In the genomic region with DNA sequence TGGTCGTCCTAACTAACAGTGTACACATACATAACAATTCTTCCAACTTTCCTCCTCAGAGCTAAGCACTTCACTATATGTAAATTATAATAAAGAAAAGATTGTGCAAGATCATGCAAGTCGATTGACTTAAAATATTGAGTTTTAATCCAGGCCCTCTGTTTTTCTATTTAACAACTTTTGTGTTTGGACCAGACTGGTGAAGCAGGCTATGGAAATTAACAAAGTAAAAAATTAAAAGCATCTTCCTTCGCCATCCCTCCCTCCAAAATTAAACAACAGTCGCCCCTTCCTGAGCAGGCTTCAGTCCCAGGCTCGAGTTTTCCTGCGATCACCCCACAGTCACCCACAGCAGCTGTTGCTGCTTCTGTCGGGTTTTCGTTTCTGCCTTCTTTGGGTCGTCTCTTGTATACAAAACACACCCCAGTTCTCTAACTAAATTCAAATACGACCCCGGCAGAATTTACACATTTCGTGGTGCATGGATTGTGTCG, we compare ENCODE assay signal across 8 cellular contexts. TPM values are rescaled to one million over a fixed set of nuclear protein-coding genes. Genes with fewer than 3 reads are reported as not detected.
A peak's percentile ranks its signal among the peaks of the same experiment; 100 is the strongest.
DNase-seq lines count a peak whose midpoint lies in the region; ATAC-seq, FAIRE-seq and TF ChIP-seq lines count a peak whose summit lies in the region.

No MANE protein-coding gene starts in this region.

- dilution Hi-C loops in endothelial cell of umbilical vein (cut with MboI; ENCODE audit: extremely low pct_ligation_motif_present, low sequenced_read_pairs) = no loop called here

- H3K9me1 ChIP-seq in endothelial cell of umbilical vein (replicated peaks; ENCODE audit: control insufficient read depth, extremely low read depth, insufficient read depth, low read length) = no peaks in the 10 kb centered on the region

- H3K27me3 Mint-ChIP-seq in CD14-positive monocyte (ENCODE audit: low read depth in 3 of 3) = peaks cover 86 to 97% (median 93%) of the 10 kb centered on the region in 3 donors

- FAIRE-seq in endothelial cell of umbilical vein (lab: Jason Lieb, UNC) (no peak), pancreas (lab: Jason Lieb, UNC) (no peak)

- no peak for TF ChIP-seq POLR2A in endothelial cell of umbilical vein (IDR thresholded peaks at IDR 0.05; ENCODE audit: low read depth, low read length)

- H3K9ac ChIP-seq in Karpas-422 (ENCODE audit: low read length) (no peak overlapping the region), endothelial cell of umbilical vein (replicated peaks; ENCODE audit: extremely low read depth, insufficient read depth, low read length) (no peak overlapping the region)

- no peaks in the 10 kb centered on the region for H3K4me1 ChIP-seq in Karpas-422 (ENCODE audit: low read length)
- peaks cover 7% of the 10 kb centered on the region for H3K4me1 ChIP-seq in endothelial cell of umbilical vein (ENCODE audit: control insufficient read depth, extremely low read depth, insufficient read depth, low read length)
- peaks cover 0 to 18% (median 6%) of the 10 kb centered on the region in 3 donors for H3K4me1 ChIP-seq in pancreas

- no peak overlapping the region for H2AFZ ChIP-seq in Karpas-422 (ENCODE audit: low read length)
- H2AFZ ChIP-seq in endothelial cell of umbilical vein (ENCODE audit: low read depth, low read length) = no peak overlapping the region

- DNase-seq in CD14-positive monocyte (ENCODE audit: low spot score) = no peak
- no peak for DNase-seq in Karpas-422
- DNase-seq in endothelial cell of umbilical vein (ENCODE audit: low read depth, low spot score) = peak; percentile 24
- no peak for DNase-seq in pancreas
- DNase-seq in NCI-H524 treated with DMSO at 0.1 percent for 48 hours (lab: John Stamatoyannopoulos, UW) = no peak
- no peak for DNase-seq in NCI-H1417 (lab: John Stamatoyannopoulos, UW)

- H3K27me3 ChIP-seq in Karpas-422 (ENCODE audit: low read length) = no peaks in the 10 kb centered on the region
- peaks cover 84 to 88% of the 10 kb centered on the region in 2 experiments for H3K27me3 ChIP-seq in endothelial cell of umbilical vein (ENCODE audit: control insufficient read depth in 2 of 2, insufficient read depth in 2 of 2, low read length in 2 of 2)
- peaks cover 0 to 43% (median 8%) of the 10 kb centered on the region in 4 donors for H3K27me3 ChIP-seq in pancreas

- H3K79me2 ChIP-seq in Karpas-422 (ENCODE audit: low read length) (no peaks in the 10 kb centered on the region), endothelial cell of umbilical vein (ENCODE audit: control insufficient read depth, insufficient read depth, low read length) (no peaks in the 10 kb centered on the region)

- H3K4me2 ChIP-seq in Karpas-422 (ENCODE audit: low read depth, low read length, poor library complexity, severe bottlenecking) = peak overlapping the region; percentile 17
- peak overlapping the region; percentile 71 for H3K4me2 ChIP-seq in endothelial cell of umbilical vein (ENCODE audit: insufficient read depth, low read length)

- H3K4me3 ChIP-seq in Karpas-422 (ENCODE audit: low read length) (no peak overlapping the region; the same call in 1 of the 2 replicates), endothelial cell of umbilical vein (replicated peaks in 1 of 3; ENCODE audit: insufficient read depth in 1 of 3, low read depth in 1 of 3, low read length in 3 of 3) (peak overlapping the region; percentile 43 to 72 (median 55)), pancreas (peak overlapping the region; percentile 34 to 69 (median 54))

- H3K27ac Mint-ChIP-seq in CD14-positive monocyte = no peak overlapping the region

- H3K9me3 ChIP-seq in Karpas-422 (ENCODE audit: low read length) = no peaks in the 10 kb centered on the region
- H3K9me3 ChIP-seq in endothelial cell of umbilical vein (replicated peaks; ENCODE audit: control insufficient read depth, insufficient read depth, low read length) = no peaks in the 10 kb centered on the region
- H3K9me3 ChIP-seq in pancreas = no peaks in the 10 kb centered on the region

- CTCF ChIA-PET in endothelial cell of umbilical vein (lab: Charles Lee) = interaction anchor here (0.6 to 0.9 kb wide), 3 partner anchors 19 to 172 kb away, joined by 3 read pairs; no protein-coding TSS in a partner anchor

- BruUV-seq in endothelial cell of umbilical vein (replicated peaks; lab: Mats Ljungman, UMichigan) = no TSS peak

- H3K4me3 Mint-ChIP-seq in CD14-positive monocyte = peak overlapping the region; percentile 83 to 97

- intact Hi-C loops in CD14-positive monocyte (cut with micrococcal nuclease) (no loop called here), endothelial cell of umbilical vein (cut with micrococcal nuclease) (loop anchor here (2.0 kb wide), 1 partner anchor 18 kb away; no protein-coding TSS in a partner anchor), pancreas (cut with DNase I) (no loop called here)

- H3K36me3 Mint-ChIP-seq in CD14-positive monocyte = peaks cover 0 to 5% of the 10 kb centered on the region in 2 donors

- no peak overlapping the region for H3K27ac ChIP-seq in Karpas-422 (ENCODE audit: low read length)
- H3K27ac ChIP-seq in endothelial cell of umbilical vein (ENCODE audit: insufficient read depth, low read depth, low read length) = no peak overlapping the region
- no peak overlapping the region for H3K27ac ChIP-seq in pancreas

- no peaks in the 10 kb centered on the region for H3K9me2 ChIP-seq in Karpas-422 (replicated peaks; ENCODE audit: insufficient read depth, low read length)

- peaks cover 0 to 28% (median 6%) of the 10 kb centered on the region in 7 donors for H3K9me3 Mint-ChIP-seq in CD14-positive monocyte

- H4K20me1 ChIP-seq in Karpas-422 (ENCODE audit: insufficient read depth, low read depth, low read length) (no peaks in the 10 kb centered on the region), endothelial cell of umbilical vein (replicated peaks; ENCODE audit: control insufficient read depth, extremely low read depth, insufficient read depth, low read length) (no peaks in the 10 kb centered on the region)

- TF ChIP-seq CTCF in CD14-positive monocyte (IDR thresholded peaks at IDR 0.05) (no peak), endothelial cell of umbilical vein (IDR thresholded peaks at IDR 0.05; ENCODE audit: extremely low read depth in 1 of 2, insufficient read depth in 1 of 2, low read depth in 1 of 2, low read length in 2 of 2) (no peak), pancreas (IDR thresholded peaks at IDR 0.05) (no peak)

- POLR2A ChIA-PET in endothelial cell of umbilical vein (lab: Charles Lee) = no interaction called here

- ATAC-seq in pancreas (peak in 1 of 4 donors; percentile 4), HG02798 (IDR thresholded peaks at IDR 0.05; ENCODE audit: poor library complexity, unreplicated experiment) (no peak), GM19452 (IDR thresholded peaks at IDR 0.05; ENCODE audit: unreplicated experiment) (no peak)

- 15 to 17% methylated on average over 13 of the region's 13 CpGs for WGBS in pancreas, 2 donors

- peaks cover 31% of the 10 kb centered on the region for H3K4me1 Mint-ChIP-seq in CD14-positive monocyte

- H3K36me3 ChIP-seq in Karpas-422 (ENCODE audit: insufficient read depth, low read length) (no peaks in the 10 kb centered on the region), endothelial cell of umbilical vein (ENCODE audit: control insufficient read depth in 2 of 2, extremely low read depth in 1 of 2, insufficient read depth in 2 of 2, low read length in 2 of 2) (no peaks in the 10 kb centered on the region), pancreas (no peaks in the 10 kb centered on the region)

TF ChIP-seq in endothelial cell of umbilical vein, 7 proteins besides CTCF, POLR2A, EP300 and RAD21:
- TF ChIP-seq GATA2 (IDR thresholded peaks at IDR 0.05; ENCODE audit: insufficient read depth, insufficient read length, low read depth, low read length) (no peak), FOS (IDR thresholded peaks at IDR 0.05; ENCODE audit: borderline replicate concordance, insufficient read depth, low read length) (no peak), POLR2AphosphoS5 (IDR thresholded peaks at IDR 0.05; ENCODE audit: insufficient read depth, low read depth, low read length) (no peak), EZH2 (IDR thresholded peaks at IDR 0.05; ENCODE audit: borderline replicate concordance, low read depth, low read length, severe bottlenecking) (no peak), MYC (IDR thresholded peaks at IDR 0.05; ENCODE audit: low read depth, low read length) (no peak), JUN (IDR thresholded peaks at IDR 0.05; ENCODE audit: borderline replicate concordance, insufficient read depth, insufficient read length, low read depth) (no peak)
- TF ChIP-seq, protein P1, sequence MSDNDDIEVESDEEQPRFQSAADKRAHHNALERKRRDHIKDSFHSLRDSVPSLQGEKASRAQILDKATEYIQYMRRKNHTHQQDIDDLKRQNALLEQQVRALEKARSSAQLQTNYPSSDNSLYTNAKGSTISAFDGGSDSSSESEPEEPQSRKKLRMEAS (IDR thresholded peaks at IDR 0.05; ENCODE audit: insufficient read depth, insufficient read length) = no peak

RNA-seq across cellular contexts. Expression of a gene that starts 4.7 kb away (rescaled TPM):
- polyA plus RNA-seq in CD14-positive monocyte = not detected
- total RNA-seq in Karpas-422 (2014; rRNA removed; shearing (Covaris generic); ENCODE audit: low replicate concordance) = not detected in 2 replicates
- total RNA-seq in endothelial cell of umbilical vein = not detected in 2 replicates
- polyA plus RNA-seq in endothelial cell of umbilical vein = not detected in 2 replicates
- polyA plus RNA-seq in endothelial cell of umbilical vein (2011; cell fraction: cytosol; rRNA removed) = not detected in 2 replicates
- not detected in 2 replicates for polyA plus RNA-seq in endothelial cell of umbilical vein (2011; cell fraction: nucleus; rRNA removed)
- not detected in 2 replicates for polyA plus RNA-seq in endothelial cell of umbilical vein (2012)
- polyA minus RNA-seq in endothelial cell of umbilical vein = not detected in 2 replicates
- polyA minus RNA-seq in endothelial cell of umbilical vein (2011; cell fraction: cytosol; rRNA and poly(A)+ RNA removed) = not detected
- polyA minus RNA-seq in endothelial cell of umbilical vein (2011; cell fraction: nucleus; rRNA and poly(A)+ RNA removed) = not detected in 2 replicates
- total RNA-seq in pancreas = under 1 TPM in 2 of 6 donors, not detected in 4; 0.03 to 0.04 TPM
- under 1 TPM in 1 of 2 donors, not detected in 1; 0.02 TPM for polyA plus RNA-seq in pancreas
